Comparison of ENCODE assay signal across 8 cellular contexts in the genomic region with DNA sequence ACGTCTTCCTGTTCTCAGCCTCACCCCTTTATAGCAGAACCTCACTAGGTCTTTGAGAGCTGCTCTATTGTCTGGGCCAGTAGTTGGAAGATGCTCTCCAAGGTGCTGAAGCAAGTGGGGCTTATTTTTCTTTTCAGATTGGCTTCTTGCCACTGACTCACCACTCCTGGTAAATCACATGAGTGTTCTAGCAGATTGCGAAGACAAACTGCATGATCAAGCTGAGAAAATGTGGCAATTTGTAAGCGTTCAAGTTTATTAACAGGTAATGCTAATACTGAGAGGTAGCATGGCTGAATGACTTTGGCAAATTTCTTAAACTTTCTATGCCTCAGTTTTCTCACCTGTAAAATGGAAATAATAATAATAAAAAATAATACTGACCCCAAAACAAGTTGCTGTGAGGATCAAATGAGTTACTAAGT. TPM values are rescaled to one million over a fixed set of nuclear protein-coding genes. Genes with fewer than 3 reads are reported as not detected.
A peak's percentile ranks its signal among the peaks of the same experiment; 100 is the strongest.
DNase-seq lines count a peak whose midpoint lies in the region; ATAC-seq and TF ChIP-seq lines count a peak whose summit lies in the region.
"Had no signal": no experiment of that assay in that cellular context is flagged by ENCODE, and none has a peak within 500 bp of the region (broad histone marks: within the 10 kb centered on the region; RNA-seq: fewer than 3 reads in every experiment).

No MANE protein-coding gene starts in this region.

- ATAC-seq in gastrocnemius medialis, result no peak
- ATAC-seq: T-cell had no signal

- peak; percentile 36 for DNase-seq in GOT3 (lab: John Stamatoyannopoulos, UW)
- peak; percentile 80 for DNase-seq in NCI-H460 (ENCODE audit: extremely low read depth, low read depth)
- peak; percentile 76 for DNase-seq in dedifferentiated amniotic fluid mesenchymal stem cell (ENCODE audit: extremely low spot score)
- DNase-seq in non-pigmented ciliary epithelial cell (ENCODE audit: low read depth), result peak; percentile 72
- no peak for DNase-seq in GM10266 (ENCODE audit: extremely low spot score)
- DNase-seq in activated effector memory CD4-positive, alpha-beta T cell treated with Interleukin-2 at 50 U/mL for 16 hours, result no peak
- no peak for DNase-seq in gastrocnemius medialis

- H3K9me3 ChIP-seq in gastrocnemius medialis, result no peaks in the 10 kb centered on the region

- TF ChIP-seq CTCF in GM10266 (IDR thresholded peaks at IDR 0.05; ENCODE audit: control insufficient read depth, insufficient read depth, low read depth, missing control alignments) (no peak), gastrocnemius medialis (IDR thresholded peaks at IDR 0.05 in 4 of 5, conservative IDR thresholded peaks at IDR 0.05 in 1 of 5) (no peak)

- H3K27me3 ChIP-seq in gastrocnemius medialis, result peaks cover 11 to 40% (median 17%) of the 10 kb centered on the region in 3 donors

- no peak overlapping the region for H3K4me3 ChIP-seq in gastrocnemius medialis

- TF ChIP-seq POLR2A in gastrocnemius medialis (IDR thresholded peaks at IDR 0.05), result no peak

- in situ Hi-C loops in gastrocnemius medialis (cut with MboI; ENCODE audit: low sequenced_read_pairs in 4 of 4), result no loop called here

- no peak overlapping the region for H3K27ac ChIP-seq in gastrocnemius medialis

- no peaks in the 10 kb centered on the region for H3K4me1 ChIP-seq in gastrocnemius medialis

- no peaks in the 10 kb centered on the region for H3K36me3 ChIP-seq in gastrocnemius medialis

- intact Hi-C loops in gastrocnemius medialis (cut with DNase I; ENCODE audit: low total_unique reads), result no loop called here

RNA-seq across cellular contexts. Expression of a gene that starts 59.2 kb away (rescaled TPM):
- not detected in 2 replicates for total RNA-seq in NCI-H460 (2014; rRNA removed; shearing (Covaris generic))
- not detected in 2 replicates for polyA plus RNA-seq in NCI-H460 (2014; cell fraction: nucleus; rRNA removed)
- not detected for total RNA-seq in gastrocnemius medialis
- total RNA-seq: T-cell had no signal

Comparison
In these comparisons a context has a peak if more than half of its experiments do, and no peak if none do; other contexts are left out.
1. DNase-seq: peak in GOT3 (single experiment), NCI-H460 (single experiment), dedifferentiated amniotic fluid mesenchymal stem cell (single experiment) and non-pigmented ciliary epithelial cell (single experiment); none in GM10266 (single experiment), activated effector memory CD4-positive, alpha-beta T cell treated with Interleukin-2 at 50 U/mL for 16 hours (single experiment) and gastrocnemius medialis (0 of 2).